ENCODE assay signal across 31 cellular contexts in the genomic region with DNA sequence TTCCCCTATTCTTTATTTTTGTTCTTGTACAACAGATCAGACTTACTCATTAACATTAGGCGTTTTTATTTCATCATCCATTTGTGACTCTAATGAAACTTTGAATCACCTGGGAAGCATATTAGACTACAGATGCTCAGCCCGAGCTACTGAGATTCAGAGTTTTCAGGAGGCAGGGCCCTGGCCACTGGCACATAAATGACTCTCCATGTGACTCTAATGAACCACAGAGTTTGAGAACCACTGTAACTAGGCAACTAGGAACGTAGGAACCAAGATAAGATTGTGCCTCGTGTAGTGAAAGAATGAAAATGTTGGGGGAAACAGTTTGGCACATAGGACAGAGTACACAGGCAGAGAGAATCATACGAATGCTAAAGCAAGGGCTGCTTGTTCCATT.
"Had no signal": no experiment of that assay in that cellular context is flagged by ENCODE, and none has a peak within 500 bp of the region (broad histone marks: within the 10 kb centered on the region; RNA-seq: fewer than 3 reads in every experiment).

No MANE protein-coding gene starts in this region.

- H3K4me3 ChIP-seq: esophagus muscularis mucosa, gastroesophageal sphincter, ovary, psoas muscle, right atrium auricular region, tibial artery had no signal

- FAIRE-seq: endothelial cell of umbilical vein, islet of Langerhans had no signal

- H3K4me3 Mint-ChIP-seq: activated B cell treated with CpG ODN at 0.5 μM for 24 hours; activated naive CD8-positive, alpha-beta T cell treated with anti-CD3 and anti-CD28 coated beads for 36 hours; activated T-cell treated with anti-CD3 and anti-CD28 coated beads, Interleukin-2, amount 50 U/mL, for 4 hours; central memory CD8-positive, alpha-beta T cell; effector memory CD8-positive, alpha-beta T cell; natural killer cell; stimulated activated naive CD8-positive, alpha-beta T cell treated with anti-CD3 and anti-CD28 coated beads, Interleukin-15, Interleukin-2, amounts not matched to agents 100 ng/mL and 50 ng/mL, for 24 hours; T-helper 1 cell treated with Interleukin-12 subunit alpha and Interleukin-12 subunit beta and Interleukin-4 antibody, amounts not matched to agents 30 μg/mL and 1 μg/mL, for 36 hours had no signal

- H3K4me1 ChIP-seq: esophagus muscularis mucosa, gastroesophageal sphincter, psoas muscle, tibial artery had no signal

- H3K9me3 ChIP-seq: neutrophil, ovary, right atrium auricular region, tibial artery had no signal

- ATAC-seq: activated T-cell treated with anti-CD3 and anti-CD28 coated beads, Interleukin-2, amount 50 U/mL, for 4 hours; effector memory CD8-positive, alpha-beta T cell; gastroesophageal sphincter; left ventricle myocardium superior; natural killer cell; psoas muscle had no signal

- H3K36me3 Mint-ChIP-seq: activated naive CD8-positive, alpha-beta T cell treated with anti-CD3 and anti-CD28 coated beads for 36 hours; natural killer cell had no signal

- H3K4me1 Mint-ChIP-seq: activated B cell treated with CpG ODN at 0.5 μM for 24 hours; activated naive CD8-positive, alpha-beta T cell treated with anti-CD3 and anti-CD28 coated beads for 36 hours; central memory CD8-positive, alpha-beta T cell; natural killer cell had no signal

- H3K27ac Mint-ChIP-seq: activated B cell treated with CpG ODN at 0.5 μM for 24 hours; activated naive CD8-positive, alpha-beta T cell treated with anti-CD3 and anti-CD28 coated beads for 36 hours; activated T-helper 2 cell treated with anti-CD3 and anti-CD28 coated beads, Interferon-gamma antibody, Interleukin-2, Interleukin-4, amounts not matched to agents 10 μg/mL and 5 μg/mL and 100 μg/mL, durations not matched to agents 14 hours and 24 hours and 36 hours; effector memory CD8-positive, alpha-beta T cell; natural killer cell; stimulated activated naive CD8-positive, alpha-beta T cell treated with anti-CD3 and anti-CD28 coated beads, Interleukin-15, Interleukin-2, amounts not matched to agents 100 ng/mL and 50 ng/mL, for 24 hours; T-helper 1 cell treated with Interleukin-12 subunit alpha and Interleukin-12 subunit beta and Interleukin-4 antibody, amounts not matched to agents 30 μg/mL and 1 μg/mL, for 36 hours had no signal

- DNase-seq: activated B cell treated with CpG ODN at 0.5 μM for 24 hours; activated CD4-positive, alpha-beta T cell treated with anti-CD3 and anti-CD28 coated beads for 4 hours; activated CD4-positive, alpha-beta T cell treated with anti-CD3 and anti-CD28 coated beads, Interleukin-2, amount 50 U/mL, for 48 hours; activated CD8-positive, alpha-beta memory T cell treated with anti-CD3 and anti-CD28 coated beads, Interleukin-2, amount 50 U/mL, for 48 hours; activated naive CD4-positive, alpha-beta T cell; activated naive CD8-positive, alpha-beta T cell treated with anti-CD3 and anti-CD28 coated beads for 36 hours; activated T-cell treated with anti-CD3 and anti-CD28 coated beads, Interleukin-2, amount 50 U/mL, for 4 hours; brain microvascular endothelial cell; effector memory CD8-positive, alpha-beta T cell; head of caudate nucleus; left ventricle myocardium superior; mammary epithelial cell; midbrain; natural killer cell; ovary; psoas muscle; stimulated activated CD4-positive, alpha-beta T cell treated with anti-CD3 and anti-CD28 coated beads, Interleukin-12 subunit alpha, Interleukin-12 subunit beta, amount 100 ng/mL, for 4 hours; stimulated activated CD4-positive, alpha-beta T cell treated with anti-CD3 and anti-CD28 coated beads, Interleukin-4, amount 100 ng/mL, for 4 hours; substantia nigra; T1000; tibial artery had no signal

- H3K27me3 Mint-ChIP-seq: activated B cell treated with CpG ODN at 0.5 μM for 24 hours; activated naive CD8-positive, alpha-beta T cell treated with anti-CD3 and anti-CD28 coated beads for 36 hours; central memory CD8-positive, alpha-beta T cell; effector memory CD8-positive, alpha-beta T cell; stimulated activated naive CD8-positive, alpha-beta T cell treated with anti-CD3 and anti-CD28 coated beads, Interleukin-15, Interleukin-2, amounts not matched to agents 100 ng/mL and 50 ng/mL, for 24 hours had no signal

- H3K27me3 ChIP-seq: brain microvascular endothelial cell, esophagus muscularis mucosa, gastroesophageal sphincter, neutrophil, ovary, right atrium auricular region, tibial artery had no signal

- H3K36me3 ChIP-seq: brain microvascular endothelial cell, esophagus muscularis mucosa, gastroesophageal sphincter, neutrophil, ovary, right atrium auricular region, tibial artery had no signal

- H3K27ac ChIP-seq: brain microvascular endothelial cell, esophagus muscularis mucosa, gastroesophageal sphincter, neutrophil, ovary, psoas muscle, right atrium auricular region, tibial artery had no signal
